2 cellular contexts compared by ENCODE assay signal in genomic region chr15:72130272-72130671, GRCh38.
TF ChIP-seq lines count a peak whose summit lies in the region.

No MANE protein-coding gene starts in this region.

TF ChIP-seq in HepG2, 621 proteins besides CTCF, POLR2A, EP300 and RAD21:
- TF ChIP-seq ZNF776 (CRISPR knock-in tag; IDR thresholded peaks at IDR 0.05) = no peak
- no peak; the same call in 1 of the 2 replicates for TF ChIP-seq ZBTB40 (IDR thresholded peaks at IDR 0.05)
- TF ChIP-seq ZBTB40 (CRISPR knock-in tag; IDR thresholded peaks at IDR 0.05) = peak; percentile 65; the same call in 1 of the 2 replicates
- TF ChIP-seq ZNF260 (CRISPR knock-in tag; IDR thresholded peaks at IDR 0.05; ENCODE audit: borderline replicate concordance, low read depth) = no peak
TF ChIP-seq in HepG2: peak in this region for 1.

TF ChIP-seq in K562, 482 proteins besides CTCF, POLR2A, EP300 and RAD21:
- TF ChIP-seq TAF15 (IDR thresholded peaks at IDR 0.05; ENCODE audit: low read depth, low read length) (no peak), ZBTB11 (CRISPR knock-in tag; IDR thresholded peaks at IDR 0.05) (no peak), ZBTB40 (IDR thresholded peaks at IDR 0.05) (peak; percentile 81), ZBTB40 (CRISPR knock-in tag; IDR thresholded peaks at IDR 0.05) (no peak), NCOA1 (IDR thresholded peaks at IDR 0.05; ENCODE audit: low read depth) (no peak), ZNF316 (IDR thresholded peaks at IDR 0.05) (no peak), L3MBTL2 (IDR thresholded peaks at IDR 0.05) (no peak), TRIM28 (IDR thresholded peaks at IDR 0.05) (no peak), MAFG (tag; conservative IDR thresholded peaks at IDR 0.05) (no peak)
